ENCODE assay signal across 22 cellular contexts in the genomic region with DNA sequence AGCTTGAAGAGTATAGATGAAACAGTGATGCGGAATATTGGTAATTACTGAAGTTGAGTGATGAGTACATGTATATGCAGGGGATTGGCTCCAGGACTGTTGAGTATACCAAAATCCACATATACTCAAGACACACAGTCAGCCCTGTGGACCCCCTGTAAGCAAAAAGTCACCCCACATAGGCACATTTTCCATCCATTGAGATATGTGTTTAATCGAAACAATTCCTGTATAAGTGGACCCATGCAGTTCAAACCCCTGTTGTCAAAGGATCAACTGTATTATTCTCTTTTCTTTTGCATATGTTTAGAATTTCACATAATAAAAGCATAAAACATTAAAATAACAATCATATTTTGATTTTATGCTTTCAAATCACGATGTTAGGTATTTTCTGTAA. TPM values are rescaled to one million over a fixed set of nuclear protein-coding genes. Genes with fewer than 3 reads are reported as not detected.
"Had no signal": no experiment of that assay in that cellular context is flagged by ENCODE, and none has a peak within 500 bp of the region (broad histone marks: within the 10 kb centered on the region; RNA-seq: fewer than 3 reads in every experiment).

No MANE protein-coding gene starts in this region.

- H3K27me3 ChIP-seq: dorsolateral prefrontal cortex, esophagus muscularis mucosa, foreskin keratinocyte, gastroesophageal sphincter, heart left ventricle, hepatocyte, left lung had no signal

- DNase-seq: dermis blood vessel endothelial cell; dorsolateral prefrontal cortex; effector CD4-positive, alpha-beta T cell; effector memory CD4-positive, alpha-beta T cell; foreskin keratinocyte; heart left ventricle; hypothalamus; immature natural killer cell; islet precursor cell; kidney; kidney glomerular epithelial cell; left lung; left ventricle myocardium superior; lower lobe of right lung; mesenchymal stem cell; midbrain; naive thymus-derived CD4-positive, alpha-beta T cell had no signal

- H3K9me3 ChIP-seq: esophagus muscularis mucosa, gastroesophageal sphincter, heart left ventricle, left lung, lower lobe of right lung had no signal

- H3K36me3 Mint-ChIP-seq: immature natural killer cell; naive thymus-derived CD4-positive, alpha-beta T cell had no signal

- H3K9me3 Mint-ChIP-seq: immature natural killer cell; naive thymus-derived CD4-positive, alpha-beta T cell had no signal

- H3K27ac ChIP-seq: coronary artery, dorsolateral prefrontal cortex, esophagus muscularis mucosa, foreskin keratinocyte, gastroesophageal sphincter, heart left ventricle, hepatocyte, left lung, lower lobe of right lung had no signal

- FAIRE-seq: endothelial cell of umbilical vein had no signal

- ATAC-seq: foreskin keratinocyte; gastroesophageal sphincter; left lung; left ventricle myocardium superior; lower lobe of right lung; naive thymus-derived CD4-positive, alpha-beta T cell had no signal

- H2AFZ ChIP-seq: hepatocyte had no signal

- H3K4me3 ChIP-seq: coronary artery, dorsolateral prefrontal cortex, esophagus muscularis mucosa, gastroesophageal sphincter, heart left ventricle, hepatocyte, left lung, lower lobe of right lung had no signal

- H3K4me2 ChIP-seq: hepatocyte had no signal

- H3K27ac Mint-ChIP-seq: immature natural killer cell; naive thymus-derived CD4-positive, alpha-beta T cell had no signal

- H3K4me1 Mint-ChIP-seq: immature natural killer cell; naive thymus-derived CD4-positive, alpha-beta T cell had no signal

- H3K36me3 ChIP-seq: esophagus muscularis mucosa, gastroesophageal sphincter, heart left ventricle, left lung, lower lobe of right lung had no signal

- H3K4me3 Mint-ChIP-seq: immature natural killer cell; naive thymus-derived CD4-positive, alpha-beta T cell had no signal

RNA-seq across cellular contexts. Expression of a gene that starts 32.1 kb away (rescaled TPM):
- total RNA-seq: foreskin keratinocyte had no signal
- polyA plus RNA-seq: foreskin keratinocyte, immature natural killer cell had no signal
